19 cellular contexts compared by ENCODE assay signal in the genomic region with DNA sequence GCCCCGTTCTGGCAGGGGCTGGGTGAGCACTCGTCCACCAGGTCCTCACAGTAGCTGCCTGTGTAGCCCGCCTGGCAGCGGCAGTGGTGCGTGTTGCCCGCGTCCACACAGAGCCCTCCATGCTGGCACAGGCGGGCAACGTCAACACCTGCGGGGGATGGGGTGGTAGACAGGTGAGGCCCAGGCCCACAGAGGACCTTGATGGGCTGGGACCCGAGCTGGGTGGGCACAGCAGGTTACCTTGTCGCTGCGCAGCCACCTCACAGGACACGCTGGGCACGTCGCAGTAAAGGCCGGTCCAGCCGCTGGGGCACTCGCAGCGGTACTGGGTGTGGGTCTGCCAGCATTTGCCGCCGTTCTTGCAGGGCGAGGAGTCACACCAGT. TPM values are rescaled to one million over a fixed set of nuclear protein-coding genes. Genes with fewer than 3 reads are reported as not detected.
DNase-seq lines count a peak whose midpoint lies in the region; ATAC-seq and TF ChIP-seq lines count a peak whose summit lies in the region.
"Had no signal": no experiment of that assay in that cellular context is flagged by ENCODE, and none has a peak within 500 bp of the region (broad histone marks: within the 10 kb centered on the region; RNA-seq: fewer than 3 reads in every experiment).

No MANE protein-coding gene starts in this region.

- H2AFZ ChIP-seq in mammary epithelial cell (ENCODE audit: low read depth, low read length) (no peak overlapping the region), neuronal stem cell (ENCODE audit: low read length) (no peak overlapping the region)

- dilution Hi-C loops in mammary epithelial cell (cut with HindIII; ENCODE audit: low sequenced_read_pairs): no loop called here

- H3K4me3 Mint-ChIP-seq in MCF 10A (ENCODE audit: unreplicated experiment): no peak overlapping the region
- H3K4me3 Mint-ChIP-seq: B cell; CD4-positive, alpha-beta T cell; CD8-positive, alpha-beta T cell had no signal

- peak overlapping the region; percentile 63 for H3K14ac ChIP-seq in neuronal stem cell (ENCODE audit: low read length)

- H3K79me2 ChIP-seq in mammary epithelial cell (ENCODE audit: insufficient read depth, low read length): peaks cover 88% of the 10 kb centered on the region

- no peak overlapping the region for H3K4me2 ChIP-seq in mammary epithelial cell (ENCODE audit: insufficient read depth, low read depth, low read length)
- H3K4me2 ChIP-seq in neuronal stem cell (ENCODE audit: insufficient read depth, low read length, poor library complexity, severe bottlenecking): no peak overlapping the region
- H3K4me2 ChIP-seq: A549; BLaER1 treated with 17β-estradiol and CSF1 and Interleukin-3, amounts not matched to agents 10 nM and 100 nM had no signal

- no peak overlapping the region for H3K4me3 ChIP-seq in mammary epithelial cell (replicated peaks in 1 of 3; ENCODE audit: insufficient read depth in 1 of 3, low read depth in 2 of 3, low read length in 3 of 3)
- peak overlapping the region in 1 of 2 donors; percentile 9 for H3K4me3 ChIP-seq in neuronal stem cell (ENCODE audit: low read length in 2 of 2)
- H3K4me3 ChIP-seq: A549; BLaER1 treated with 17β-estradiol and CSF1 and Interleukin-3, amounts not matched to agents 10 nM and 100 nM had no signal

- H3K79me1 ChIP-seq in neuronal stem cell (ENCODE audit: low read depth, low read length): peaks cover 31% of the 10 kb centered on the region

- H2BK12ac ChIP-seq in neuronal stem cell (ENCODE audit: low read length): no peak overlapping the region

- ATAC-seq in HG02759 (IDR thresholded peaks at IDR 0.05; ENCODE audit: unreplicated experiment): no peak
- no peak for ATAC-seq in GM19467 (IDR thresholded peaks at IDR 0.05; ENCODE audit: unreplicated experiment)
- ATAC-seq: A549; CD8-positive, alpha-beta T cell had no signal

- H3K9me3 Mint-ChIP-seq in MCF 10A (ENCODE audit: unreplicated experiment): no peaks in the 10 kb centered on the region
- H3K9me3 Mint-ChIP-seq: CD4-positive, alpha-beta T cell; CD8-positive, alpha-beta T cell had no signal

- no peak overlapping the region for H3K27ac ChIP-seq in mammary epithelial cell (ENCODE audit: insufficient read depth, low read depth, low read length)
- peak overlapping the region; percentile 40; the same call in 1 of the 2 replicates for H3K27ac ChIP-seq in RWPE1
- no peak overlapping the region for H3K27ac ChIP-seq in neuronal stem cell (replicated peaks; ENCODE audit: low read length)
- H3K27ac ChIP-seq: 22Rv1; A549; BLaER1 treated with 17β-estradiol and CSF1 and Interleukin-3, amounts not matched to agents 10 nM and 100 nM; C4-2B had no signal

- no peak overlapping the region for H4K91ac ChIP-seq in neuronal stem cell (ENCODE audit: low read depth, low read length, poor library complexity)

- H3K27ac Mint-ChIP-seq in MCF 10A (ENCODE audit: low read depth, unreplicated experiment): no peak overlapping the region
- H3K27ac Mint-ChIP-seq: B cell; CD4-positive, alpha-beta T cell; CD8-positive, alpha-beta T cell had no signal

- in situ Hi-C loops in mammary epithelial cell (cut with MboI; ENCODE audit: low sequenced_read_pairs in 2 of 2): no loop called here

- H3K9me3 ChIP-seq in mammary epithelial cell (replicated peaks; ENCODE audit: insufficient read depth, low read length) (no peaks in the 10 kb centered on the region), neuronal stem cell (replicated peaks in 1 of 2; ENCODE audit: control insufficient read depth in 2 of 2, insufficient read depth in 1 of 2, low read depth in 1 of 2, low read length in 2 of 2) (peaks cover 0 to 2% of the 10 kb centered on the region in 2 donors)
- H3K9me3 ChIP-seq: A549; BLaER1 treated with 17β-estradiol and CSF1 and Interleukin-3, amounts not matched to agents 10 nM and 100 nM; Caco-2 had no signal

- no peak for DNase-seq in mammary epithelial cell
- no peak for DNase-seq in MCF 10A (ENCODE audit: unreplicated experiment)
- DNase-seq in RWPE1 (ENCODE audit: low spot score): no peak
- no peak for DNase-seq in neuronal stem cell (ENCODE audit: low spot score)
- no peak for DNase-seq in HPDE6-E6E7 (ENCODE audit: extremely low spot score)
- DNase-seq: AML-193; Caco-2; Calu3; CD4-positive, alpha-beta T cell; CD8-positive, alpha-beta T cell; DMS79 treated with DMSO at 0.1 percent for 48 hours; GF-D8 had no signal

- H3K27me3 ChIP-seq in mammary epithelial cell (ENCODE audit: insufficient read depth, low read length) (no peaks in the 10 kb centered on the region), neuronal stem cell (ENCODE audit: control insufficient read depth in 3 of 3, insufficient read depth in 3 of 3, low read depth in 1 of 3, low read length in 3 of 3) (no peaks in the 10 kb centered on the region)
- H3K27me3 ChIP-seq: BLaER1 treated with 17β-estradiol and CSF1 and Interleukin-3, amounts not matched to agents 10 nM and 100 nM had no signal

- peak overlapping the region; percentile 5 for H3K18ac ChIP-seq in neuronal stem cell (ENCODE audit: low read length)

- no peak overlapping the region for H4K8ac ChIP-seq in neuronal stem cell (ENCODE audit: low read depth, low read length)

- no peak overlapping the region for H2BK15ac ChIP-seq in neuronal stem cell (ENCODE audit: low read length)

- no peak overlapping the region for H3K9ac ChIP-seq in mammary epithelial cell (ENCODE audit: insufficient read depth, low read length)
- H3K9ac ChIP-seq in neuronal stem cell (ENCODE audit: low read depth, low read length, poor library complexity): peak overlapping the region; percentile 21
- H3K9ac ChIP-seq: BLaER1 treated with 17β-estradiol and CSF1 and Interleukin-3, amounts not matched to agents 10 nM and 100 nM had no signal

- TSS peak; percentile 17 for BruUV-seq in mammary epithelial cell (replicated peaks; lab: Mats Ljungman, UMichigan)
- BruUV-seq in MCF 10A (replicated peaks; lab: Mats Ljungman, UMichigan): no TSS peak

- H3K27me3 Mint-ChIP-seq in MCF 10A (ENCODE audit: insufficient read depth, unreplicated experiment): no peaks in the 10 kb centered on the region
- H3K27me3 Mint-ChIP-seq: B cell; CD4-positive, alpha-beta T cell had no signal

- intact Hi-C loops in mammary epithelial cell (cut with micrococcal nuclease) (no loop called here), MCF 10A (cut with micrococcal nuclease) (no loop called here)

- H3K4ac ChIP-seq in neuronal stem cell (ENCODE audit: low read length): no peak overlapping the region

- peaks cover 33% of the 10 kb centered on the region for H3K36me3 ChIP-seq in mammary epithelial cell (ENCODE audit: insufficient read depth, low read length)
- peaks cover 88 to 98% of the 10 kb centered on the region in 2 donors for H3K36me3 ChIP-seq in neuronal stem cell (replicated peaks in 1 of 2; ENCODE audit: control insufficient read depth in 2 of 2, insufficient read depth in 2 of 2, low read length in 2 of 2)

- WGBS in mammary epithelial cell (ENCODE audit: low coverage, missing lambda C conversion rate): 98% methylated on average over 19 of the region's 23 CpGs
- WGBS in neuronal stem cell (ENCODE audit: extremely low coverage in 2 of 2, insufficient read length in 2 of 2, insufficient replicate concordance in 1 of 2), 2 donors: no CpG with 5 or more reads among the region's 23 CpGs

- CTCF ChIA-PET in mammary epithelial cell (lab: Charles Lee; ENCODE audit: low non-redundant PET) (no interaction called here), MCF 10A (lab: Yijun Ruan, JAX) (interaction anchor here (1.1 to 1.2 kb wide), 2 partner anchors 23 to 115 kb away, joined by 4 read pairs; no protein-coding TSS in a partner anchor), RWPE1 (lab: Yijun Ruan, JAX) (interaction anchor here (1.0 kb wide), 1 partner anchor 9 kb away, joined by 3 read pairs; no protein-coding TSS in a partner anchor)

- H3K23ac ChIP-seq in neuronal stem cell (ENCODE audit: low read depth, low read length, poor library complexity): peak overlapping the region; percentile 75

- peaks cover 70% of the 10 kb centered on the region for H3K36me3 Mint-ChIP-seq in MCF 10A (ENCODE audit: insufficient read depth, unreplicated experiment)

- peaks cover 20% of the 10 kb centered on the region for H4K20me1 ChIP-seq in mammary epithelial cell (ENCODE audit: insufficient read depth, low read length)

- POLR2A ChIA-PET in MCF 10A (lab: Yijun Ruan, JAX) (interaction anchor here (1.8 kb wide), 1 partner anchor 12 kb away, joined by 5 read pairs; no protein-coding TSS in a partner anchor), RWPE1 (lab: Yijun Ruan, JAX; ENCODE audit: low non-redundant PET) (no interaction called here)

- peak overlapping the region; percentile 19 for H2BK5ac ChIP-seq in neuronal stem cell (ENCODE audit: low read length)

- H2AK5ac ChIP-seq in neuronal stem cell (ENCODE audit: low read depth, low read length): no peak overlapping the region

- H3K4me1 Mint-ChIP-seq in MCF 10A (ENCODE audit: insufficient read depth, unreplicated experiment): no peaks in the 10 kb centered on the region
- H3K4me1 Mint-ChIP-seq: B cell had no signal

- H3K4me1 ChIP-seq in mammary epithelial cell (ENCODE audit: insufficient read depth, low read length) (no peaks in the 10 kb centered on the region), neuronal stem cell (ENCODE audit: control insufficient read depth in 2 of 2, insufficient read depth in 1 of 2, low read depth in 1 of 2, low read length in 2 of 2) (peaks cover 0 to 12% of the 10 kb centered on the region in 2 donors)
- H3K4me1 ChIP-seq: BLaER1 treated with 17β-estradiol and CSF1 and Interleukin-3, amounts not matched to agents 10 nM and 100 nM; Caco-2 had no signal

- TF ChIP-seq CTCF in mammary epithelial cell (conservative IDR thresholded peaks at IDR 0.05 in 1 of 2, IDR thresholded peaks at IDR 0.05 in 1 of 2; ENCODE audit: extremely low read depth in 1 of 2, insufficient read depth in 1 of 2, low read depth in 1 of 2, low read length in 2 of 2): no peak
- TF ChIP-seq CTCF in MCF 10A (IDR thresholded peaks at IDR 0.05; ENCODE audit: unreplicated experiment): no peak
- no peak for TF ChIP-seq CTCF in RWPE1 (conservative IDR thresholded peaks at IDR 0.05; ENCODE audit: low read depth)

- no peak overlapping the region for H2BK120ac ChIP-seq in neuronal stem cell (ENCODE audit: low read depth, low read length)

RNA-seq across cellular contexts. Expression of a gene that starts 25.1 kb away (rescaled TPM):
- total RNA-seq in mammary epithelial cell (100 to 1,000 TPM in 1 of 2 donors, 10 to 100 TPM in 1; 66.0 to 106 TPM), MCF 10A (2022) (85.8 and 88.8 TPM in 2 replicates)
- 23.9 TPM for polyA plus RNA-seq in mammary epithelial cell
- polyA minus RNA-seq in mammary epithelial cell: 125 TPM
- polyA plus RNA-seq in neuronal stem cell (2013, experiment 1 of 2): 14.7 TPM
- 15.9 TPM for polyA plus RNA-seq in neuronal stem cell (2013, experiment 2 of 2)

RNA-seq across cellular contexts. Expression of a gene that starts 37.9 kb away (rescaled TPM):
- 100 to 1,000 TPM; 170 to 189 TPM for total RNA-seq in mammary epithelial cell
- 17.6 TPM for polyA plus RNA-seq in mammary epithelial cell
- polyA minus RNA-seq in mammary epithelial cell: 39.0 TPM
- 37.5 and 53.4 TPM in 2 replicates for total RNA-seq in MCF 10A (2022)
- polyA plus RNA-seq in neuronal stem cell (2013, experiment 1 of 2): 32.9 TPM
- polyA plus RNA-seq in neuronal stem cell (2013, experiment 2 of 2): 33.2 TPM
